Comparison of ENCODE assay signal across 8 cellular contexts in the genomic region with DNA sequence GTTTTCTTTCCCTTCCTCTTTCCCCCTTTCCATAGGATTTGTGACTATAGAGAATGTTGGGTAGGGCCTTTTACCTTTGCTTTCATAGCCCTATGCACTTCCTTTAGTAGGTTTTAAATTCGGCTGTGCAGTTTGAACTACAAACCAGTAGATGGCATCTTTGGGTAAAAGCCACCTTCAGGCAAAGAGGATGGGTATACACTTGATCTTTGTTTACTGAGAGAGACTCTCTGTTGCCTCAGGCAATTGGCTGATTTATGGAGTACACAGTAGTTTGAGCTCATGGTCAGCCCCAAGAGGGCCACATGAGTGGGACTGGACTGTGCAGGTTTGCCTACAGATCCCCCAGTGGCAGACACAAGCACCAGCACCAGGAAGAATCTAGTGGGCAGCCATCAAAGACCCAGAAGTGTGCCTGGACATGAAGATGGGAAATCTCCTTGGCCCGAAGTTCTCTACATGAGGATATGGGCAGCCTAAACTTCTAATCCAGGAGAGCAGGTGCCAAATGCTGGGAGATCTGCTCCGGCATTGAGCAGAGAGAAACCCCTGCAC.
DNase-seq lines count a peak whose midpoint lies in the region; ATAC-seq and TF ChIP-seq lines count a peak whose summit lies in the region.

No MANE protein-coding gene starts in this region.

- H3K4me3 Mint-ChIP-seq in naive thymus-derived CD8-positive, alpha-beta T cell = no peak overlapping the region

- DNase-seq in GM10266 (ENCODE audit: extremely low spot score) = peak; percentile 3
- DNase-seq in LoVo (ENCODE audit: low spot score) = peak; percentile 15
- peak; percentile 97 for DNase-seq in SK-MEL-5 (ENCODE audit: low read depth, low spot score)
- no peak for DNase-seq in right lobe of liver
- DNase-seq in MG63 = no peak
- DNase-seq in GF-D8 (lab: John Stamatoyannopoulos, UW) = no peak
- DNase-seq in naive thymus-derived CD8-positive, alpha-beta T cell = no peak
- no peak for DNase-seq in psoas muscle

- no peak for TF ChIP-seq POLR2A in right lobe of liver (IDR thresholded peaks at IDR 0.05)

- in situ Hi-C loops in SK-MEL-5 (cut with HindIII; ENCODE audit: low pct_unique_long_range_greater_than_20kb, low sequenced_read_pairs) = no loop called here

- H3K9me3 ChIP-seq in right lobe of liver (no peaks in the 10 kb centered on the region), MG63 (peaks cover 3% of the 10 kb centered on the region; the same call in 1 of the 2 replicates), psoas muscle (no peaks in the 10 kb centered on the region)

- ATAC-seq in right lobe of liver (peak; percentile 80 to 89 (median 84)), psoas muscle (no peak)
- no peak for ATAC-seq in naive thymus-derived CD8-positive, alpha-beta T cell

- H3K27ac ChIP-seq in right lobe of liver = no peak overlapping the region
- H3K27ac ChIP-seq in psoas muscle = no peak overlapping the region

- no peak overlapping the region for H3K27ac Mint-ChIP-seq in naive thymus-derived CD8-positive, alpha-beta T cell

- intact Hi-C loops in right lobe of liver (cut with DNase I) (no loop called here), psoas muscle (cut with DNase I) (no loop called here)

- H3K4me1 Mint-ChIP-seq in naive thymus-derived CD8-positive, alpha-beta T cell = no peaks in the 10 kb centered on the region

- 0% methylated on average over 1 of the region's 3 CpGs for WGBS in right lobe of liver (ENCODE audit: insufficient coverage, low coverage, low lambda C conversion rate, missing lambda C conversion rate)
- 39 to 48% (median 39%) methylated on average over 3 of the region's 3 CpGs for WGBS in psoas muscle, 3 donors

- H3K4me3 ChIP-seq in right lobe of liver (no peak overlapping the region), MG63 (no peak overlapping the region), psoas muscle (no peak overlapping the region)

- TF ChIP-seq CTCF in GM10266 (IDR thresholded peaks at IDR 0.05; ENCODE audit: control insufficient read depth, insufficient read depth, low read depth, missing control alignments) = peak; percentile 38
- TF ChIP-seq CTCF in right lobe of liver (IDR thresholded peaks at IDR 0.05) = peak; percentile 47 to 61 (median 54)
- TF ChIP-seq CTCF in psoas muscle (IDR thresholded peaks at IDR 0.05) = no peak

- H3K36me3 ChIP-seq in right lobe of liver (no peaks in the 10 kb centered on the region), MG63 (no peaks in the 10 kb centered on the region), psoas muscle (ENCODE audit: insufficient read depth in 1 of 2, low read depth in 1 of 2) (no peaks in the 10 kb centered on the region)

- H3K27me3 ChIP-seq in right lobe of liver (no peaks in the 10 kb centered on the region), MG63 (no peaks in the 10 kb centered on the region), psoas muscle (ENCODE audit: insufficient read depth in 3 of 3, low read length in 2 of 3) (no peaks in the 10 kb centered on the region)

- no peaks in the 10 kb centered on the region for H3K36me3 Mint-ChIP-seq in naive thymus-derived CD8-positive, alpha-beta T cell

- peaks cover 0 to 49% (median 11%) of the 10 kb centered on the region in 9 donors for H3K9me3 Mint-ChIP-seq in naive thymus-derived CD8-positive, alpha-beta T cell

- H3K27me3 Mint-ChIP-seq in naive thymus-derived CD8-positive, alpha-beta T cell = no peaks in the 10 kb centered on the region

- POLR2A ChIA-PET in naive thymus-derived CD8-positive, alpha-beta T cell (lab: Charles Lee) = no interaction called here

- H3K4me1 ChIP-seq in right lobe of liver (no peaks in the 10 kb centered on the region), psoas muscle (no peaks in the 10 kb centered on the region)

Comparison
In these comparisons a context has a peak if more than half of its experiments do, and no peak if none do; other contexts are left out.
1. DNase-seq: peak in GM10266 (single experiment), LoVo (single experiment) and SK-MEL-5 (single experiment); none in right lobe of liver (0 of 3), MG63 (single experiment), GF-D8 (single experiment), naive thymus-derived CD8-positive, alpha-beta T cell (0 of 10) and psoas muscle (0 of 2).
2. ATAC-seq: peak in right lobe of liver (4 of 4); none in naive thymus-derived CD8-positive, alpha-beta T cell (0 of 2) and psoas muscle (0 of 4).